Comparison of ENCODE assay signal across 26 cellular contexts in the genomic region with DNA sequence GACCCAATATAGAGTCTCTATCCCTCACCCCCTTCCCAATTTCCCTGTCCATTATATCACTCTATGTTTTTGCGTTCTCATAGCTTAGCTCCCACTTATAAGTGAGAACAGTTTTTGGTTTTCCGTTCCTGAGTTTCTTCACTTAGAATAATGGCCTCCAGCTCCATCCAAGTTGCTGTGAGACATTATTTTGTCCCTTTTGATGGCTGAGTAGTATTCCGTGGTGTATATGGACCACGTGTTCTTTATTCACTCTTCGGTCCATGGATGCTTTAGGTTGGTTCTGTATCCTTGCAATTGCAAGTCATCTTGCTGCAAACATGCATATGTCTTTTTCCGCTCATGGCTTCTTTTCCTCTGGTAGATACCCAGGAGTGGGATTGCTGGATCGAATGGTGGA.
"Had no signal": no experiment of that assay in that cellular context is flagged by ENCODE, and none has a peak within 500 bp of the region (broad histone marks: within the 10 kb centered on the region; RNA-seq: fewer than 3 reads in every experiment).

No MANE protein-coding gene starts in this region.

- H3K27ac ChIP-seq: body of pancreas, dorsolateral prefrontal cortex, epithelial cell of prostate, lower lobe of right lung, prostate gland, right atrium auricular region, suprapubic skin, transverse colon, vagina had no signal

- H3K9me3 Mint-ChIP-seq: WTC11 had no signal

- DNase-seq: activated CD4-positive, alpha-beta T cell treated with anti-CD3 and anti-CD28 coated beads, Interleukin-2, amount 50 U/mL, for 1 hour; activated CD8-positive, alpha-beta memory T cell treated with anti-CD3 and anti-CD28 coated beads for 24 hours; activated CD8-positive, alpha-beta memory T cell treated with anti-CD3 and anti-CD28 coated beads, Interleukin-2, amount 50 U/mL, for 48 hours; activated naive CD4-positive, alpha-beta T cell treated with Interleukin-2 at 50 U/mL for 16 hours; amygdala; body of pancreas; caudate nucleus; foreskin fibroblast; hippocampal formation; islet precursor cell; occipital lobe; stimulated activated CD4-positive, alpha-beta T cell treated with anti-CD3 and anti-CD28 coated beads, Interleukin-12 subunit alpha, Interleukin-12 subunit beta, amount 100 ng/mL, for 4 hours; stimulated activated CD4-positive, alpha-beta T cell treated with anti-CD3 and anti-CD28 coated beads, Interleukin-1b, Interleukin-23, amount 100 ng/mL, for 48 hours; stimulated activated CD8-positive, alpha-beta memory T cell treated with anti-CD3 and anti-CD28 coated beads, Interleukin-4, amount 100 ng/mL, for 48 hours; stimulated activated naive CD4-positive, alpha-beta T cell treated with Interleukin-2 at 50 U/mL for 16 hours; T-helper 17 cell; transverse colon had no signal

- H3K4me3 Mint-ChIP-seq: T-helper 17 cell, WTC11 had no signal

- ATAC-seq: body of pancreas, lower lobe of right lung, T-helper 17 cell, WTC11 had no signal

- H3K9me3 ChIP-seq: body of pancreas, lower lobe of right lung, prostate gland, right atrium auricular region, suprapubic skin, transverse colon, vagina had no signal

- H3K36me3 ChIP-seq: prostate gland, right atrium auricular region, suprapubic skin, transverse colon, vagina had no signal

- FAIRE-seq: colon had no signal

- H3K27me3 ChIP-seq: body of pancreas, dorsolateral prefrontal cortex, right atrium auricular region, suprapubic skin, transverse colon, vagina had no signal

- H3K36me3 Mint-ChIP-seq: WTC11 had no signal

- H3K27me3 Mint-ChIP-seq: T-helper 17 cell had no signal

- H3K27ac Mint-ChIP-seq: T-helper 17 cell had no signal

- H3K4me3 ChIP-seq: body of pancreas, dorsolateral prefrontal cortex, lower lobe of right lung, prostate gland, right atrium auricular region, suprapubic skin, transverse colon, vagina had no signal
